In the genomic region with DNA sequence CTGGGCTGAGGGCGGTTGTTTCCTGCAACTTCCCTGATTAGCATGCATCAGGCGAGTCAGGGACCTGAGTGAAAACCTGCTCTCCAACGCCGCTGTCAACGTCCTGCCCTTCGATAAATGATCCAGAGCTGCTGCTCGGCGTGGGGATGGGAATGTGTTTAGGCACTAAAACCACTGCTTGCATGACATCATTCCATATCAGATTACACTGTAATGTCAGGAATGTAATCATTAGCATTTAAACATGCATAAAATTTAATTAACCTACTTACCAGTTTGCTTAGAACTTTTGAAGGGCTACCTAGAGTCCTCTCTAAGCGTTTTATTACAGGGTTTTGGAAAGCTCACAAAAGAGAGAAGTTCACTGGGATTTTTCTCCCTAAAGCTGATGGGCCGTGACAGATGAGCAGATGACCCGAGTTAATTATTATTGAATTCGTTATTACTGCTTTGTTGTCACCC, we compare ENCODE assay signal across 16 cellular contexts.
A peak's percentile ranks its signal among the peaks of the same experiment; 100 is the strongest.
DNase-seq lines count a peak whose midpoint lies in the region; ATAC-seq and TF ChIP-seq lines count a peak whose summit lies in the region.
"Had no signal": no experiment of that assay in that cellular context is flagged by ENCODE, and none has a peak within 500 bp of the region (broad histone marks: within the 10 kb centered on the region; RNA-seq: fewer than 3 reads in every experiment).

No MANE protein-coding gene starts in this region.

- ATAC-seq in left ventricle myocardium superior = peak; percentile 35
- ATAC-seq in GM21576 (IDR thresholded peaks at IDR 0.05; ENCODE audit: unreplicated experiment) = no peak
- ATAC-seq in HG02610 (IDR thresholded peaks at IDR 0.05; ENCODE audit: unreplicated experiment) = no peak
- ATAC-seq: activated T-helper 17 cell treated with anti-CD3 and anti-CD28 coated beads, Interleukin-2, amount 50 U/mL, for 72 hours had no signal

- H3K27ac Mint-ChIP-seq in neural crest cell (ENCODE audit: unreplicated experiment) = no peak overlapping the region
- H3K27ac Mint-ChIP-seq: activated T-helper 17 cell treated with anti-CD3 and anti-CD28 coated beads, Interleukin-2, amount 50 U/mL, for 72 hours; IgD-negative memory B cell; natural killer cell treated with Interleukin-12 subunit alpha and Interleukin-12 subunit beta and Interleukin-15 and Interleukin-18, amount 100 ng/mL, for 72 hours had no signal

- peaks cover 15% of the 10 kb centered on the region for H3K4me1 Mint-ChIP-seq in neural crest cell
- H3K4me1 Mint-ChIP-seq: activated T-helper 17 cell treated with anti-CD3 and anti-CD28 coated beads, Interleukin-2, amount 50 U/mL, for 72 hours; IgD-negative memory B cell had no signal

- peak overlapping the region; percentile 65 for H3K4me3 Mint-ChIP-seq in neural crest cell
- H3K4me3 Mint-ChIP-seq: activated T-helper 17 cell treated with anti-CD3 and anti-CD28 coated beads, Interleukin-2, amount 50 U/mL, for 72 hours; IgD-negative memory B cell; natural killer cell treated with Interleukin-12 subunit alpha and Interleukin-12 subunit beta and Interleukin-15 and Interleukin-18, amount 100 ng/mL, for 72 hours had no signal

- DNase-seq in COLO668 (lab: John Stamatoyannopoulos, UW; ENCODE audit: unreplicated experiment) = peak; percentile 48
- peak; percentile 6 for DNase-seq in NCI-H510A (lab: John Stamatoyannopoulos, UW)
- DNase-seq in left ventricle myocardium superior = no peak
- no peak for DNase-seq in neural crest cell (ENCODE audit: low read depth, low spot score)
- no peak for DNase-seq in HT-29 (ENCODE audit: low spot score)
- DNase-seq in NCI-H1417 (lab: John Stamatoyannopoulos, UW) = no peak
- DNase-seq: amygdala, Calu3, cortex of kidney, NCI-H1417 treated with DMSO at 0.1 percent for 48 hours, NCI-H526 had no signal

- intact Hi-C loops in left ventricle myocardium superior (cut with micrococcal nuclease) = no loop called here

- H3K9me3 Mint-ChIP-seq in neural crest cell = no peaks in the 10 kb centered on the region

- H3K36me3 Mint-ChIP-seq in neural crest cell (ENCODE audit: low read depth) = no peaks in the 10 kb centered on the region
- H3K36me3 Mint-ChIP-seq: natural killer cell treated with Interleukin-12 subunit alpha and Interleukin-12 subunit beta and Interleukin-15 and Interleukin-18, amount 100 ng/mL, for 72 hours had no signal

- peaks cover 6% of the 10 kb centered on the region for H3K27me3 Mint-ChIP-seq in neural crest cell (ENCODE audit: low read depth)
- H3K27me3 Mint-ChIP-seq: activated T-helper 17 cell treated with anti-CD3 and anti-CD28 coated beads, Interleukin-2, amount 50 U/mL, for 72 hours; IgD-negative memory B cell; natural killer cell treated with Interleukin-12 subunit alpha and Interleukin-12 subunit beta and Interleukin-15 and Interleukin-18, amount 100 ng/mL, for 72 hours had no signal

- no peak for TF ChIP-seq CTCF in neural crest cell (conservative IDR thresholded peaks at IDR 0.05)

Comparison
In these comparisons a context has a peak if more than half of its experiments do, and no peak if none do; other contexts are left out.
1. DNase-seq: peak in COLO668 (single experiment) and NCI-H510A (single experiment); none in left ventricle myocardium superior (single experiment), neural crest cell (single experiment), HT-29 (single experiment) and NCI-H1417 (0 of 3).